14 cellular contexts compared by ENCODE assay signal in the genomic region with DNA sequence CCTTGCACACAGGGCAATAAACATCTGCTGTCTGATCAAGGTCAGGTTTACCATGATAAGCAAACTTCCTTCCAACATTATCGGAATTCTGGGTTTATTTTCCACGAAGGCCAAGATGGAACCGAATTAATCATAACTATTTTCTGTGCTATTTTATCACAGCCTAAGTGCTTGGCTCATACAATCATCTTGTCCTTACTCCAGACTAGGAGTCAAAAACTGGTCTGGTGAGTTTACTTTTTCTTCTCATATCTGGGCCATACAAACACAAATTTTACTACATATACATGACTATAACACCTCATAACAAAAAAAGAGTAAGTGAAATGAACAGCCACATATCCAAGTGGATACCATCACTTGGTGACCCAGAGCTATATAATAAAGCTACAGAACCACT. TPM values are rescaled to one million over a fixed set of nuclear protein-coding genes. Genes with fewer than 3 reads are reported as not detected.
DNase-seq lines count a peak whose midpoint lies in the region; ATAC-seq and TF ChIP-seq lines count a peak whose summit lies in the region.
"Had no signal": no experiment of that assay in that cellular context is flagged by ENCODE, and none has a peak within 500 bp of the region (broad histone marks: within the 10 kb centered on the region; RNA-seq: fewer than 3 reads in every experiment).

No MANE protein-coding gene starts in this region.

- no peak overlapping the region for H3K27ac Mint-ChIP-seq in stimulated activated effector memory CD8-positive, alpha-beta T cell treated with anti-CD3 and anti-CD28 coated beads, Interleukin-12 subunit alpha, Interleukin-12 subunit beta, amount 100 ng/mL, for 72 hours
- no peak overlapping the region for H3K27ac Mint-ChIP-seq in activated naive CD8-positive, alpha-beta T cell treated with anti-CD3 and anti-CD28 coated beads for 36 hours
- H3K27ac Mint-ChIP-seq: CD4-positive, CD25-positive, alpha-beta regulatory T cell had no signal

- no peak for ATAC-seq in gastroesophageal sphincter
- no peak for ATAC-seq in stimulated activated effector memory CD8-positive, alpha-beta T cell treated with anti-CD3 and anti-CD28 coated beads, Interleukin-12 subunit alpha, Interleukin-12 subunit beta, amount 100 ng/mL, for 72 hours

- peaks cover 51% of the 10 kb centered on the region for H3K27me3 Mint-ChIP-seq in activated naive CD8-positive, alpha-beta T cell treated with anti-CD3 and anti-CD28 coated beads for 36 hours

- no peaks in the 10 kb centered on the region for H3K36me3 Mint-ChIP-seq in stimulated activated effector memory CD8-positive, alpha-beta T cell treated with anti-CD3 and anti-CD28 coated beads, Interleukin-12 subunit alpha, Interleukin-12 subunit beta, amount 100 ng/mL, for 72 hours
- H3K36me3 Mint-ChIP-seq in activated naive CD8-positive, alpha-beta T cell treated with anti-CD3 and anti-CD28 coated beads for 36 hours: no peaks in the 10 kb centered on the region
- H3K36me3 Mint-ChIP-seq: CD4-positive, CD25-positive, alpha-beta regulatory T cell had no signal

- H3K9me3 Mint-ChIP-seq in stimulated activated effector memory CD8-positive, alpha-beta T cell treated with anti-CD3 and anti-CD28 coated beads, Interleukin-12 subunit alpha, Interleukin-12 subunit beta, amount 100 ng/mL, for 72 hours: no peaks in the 10 kb centered on the region
- H3K9me3 Mint-ChIP-seq in activated naive CD8-positive, alpha-beta T cell treated with anti-CD3 and anti-CD28 coated beads for 36 hours: no peaks in the 10 kb centered on the region
- H3K9me3 Mint-ChIP-seq: CD4-positive, CD25-positive, alpha-beta regulatory T cell had no signal

- no peak overlapping the region for H3K9ac ChIP-seq in BLaER1 treated with 17β-estradiol and CSF1 and Interleukin-3, amounts not matched to agents 10 nM and 100 nM
- peak overlapping the region; percentile 98 for H3K9ac ChIP-seq in adipocyte (ENCODE audit: low read length)
- H3K9ac ChIP-seq in skeletal muscle satellite cell (ENCODE audit: low read depth, low read length): peak overlapping the region; percentile 89

- TF ChIP-seq POLR2A in gastroesophageal sphincter (IDR thresholded peaks at IDR 0.05): no peak

- no peak overlapping the region for H3K4me3 Mint-ChIP-seq in stimulated activated effector memory CD8-positive, alpha-beta T cell treated with anti-CD3 and anti-CD28 coated beads, Interleukin-12 subunit alpha, Interleukin-12 subunit beta, amount 100 ng/mL, for 72 hours
- no peak overlapping the region for H3K4me3 Mint-ChIP-seq in activated naive CD8-positive, alpha-beta T cell treated with anti-CD3 and anti-CD28 coated beads for 36 hours

- no peak for TF ChIP-seq CTCF in gastroesophageal sphincter (IDR thresholded peaks at IDR 0.05)

- H4K20me1 ChIP-seq in BLaER1 treated with 17β-estradiol and CSF1 and Interleukin-3, amounts not matched to agents 10 nM and 100 nM: peaks cover 0 to 28% (median 12%) of the 10 kb centered on the region in 11 experiments; a peak in 13 of 22 replicates

- DNase-seq in adipocyte (ENCODE audit: low read depth): no peak
- no peak for DNase-seq in stimulated activated effector memory CD8-positive, alpha-beta T cell treated with anti-CD3 and anti-CD28 coated beads, Interleukin-12 subunit alpha, Interleukin-12 subunit beta, amount 100 ng/mL, for 72 hours (ENCODE audit: low spot score in 2 of 2)
- DNase-seq in effector CD8-positive, alpha-beta T cell (lab: John Stamatoyannopoulos, UW): no peak
- no peak for DNase-seq in H4 (ENCODE audit: low spot score)
- DNase-seq in activated naive CD8-positive, alpha-beta T cell treated with anti-CD3 and anti-CD28 coated beads for 36 hours: no peak
- DNase-seq: activated CD4-positive, alpha-beta T cell treated with anti-CD3 and anti-CD28 coated beads for 4 hours; activated gamma-delta T cell treated with Interleukin-2 at 50 U/mL for 16 hours; CD4-positive, CD25-positive, alpha-beta regulatory T cell; MM.1S; NCI-H524 treated with DMSO at 0.1 percent for 48 hours had no signal

- H3K27ac ChIP-seq in BLaER1 treated with 17β-estradiol and CSF1 and Interleukin-3, amounts not matched to agents 10 nM and 100 nM: no peak overlapping the region
- H3K27ac ChIP-seq in gastroesophageal sphincter: peak overlapping the region; percentile 83 to 98 (median 96)
- H3K27ac ChIP-seq: SK-N-MC had no signal

- no peak overlapping the region for H3K4me3 ChIP-seq in BLaER1 treated with 17β-estradiol and CSF1 and Interleukin-3, amounts not matched to agents 10 nM and 100 nM
- H3K4me3 ChIP-seq in adipocyte (ENCODE audit: low read length) (peak overlapping the region; percentile 98), gastroesophageal sphincter (peak overlapping the region; percentile 67 to 84), skeletal muscle satellite cell (ENCODE audit: low read length) (peak overlapping the region; percentile 77)
- H3K4me3 ChIP-seq: SK-N-MC had no signal

- WGBS in gastroesophageal sphincter (ENCODE audit: low coverage in 1 of 2), 2 donors: 0 to 8% methylated on average over 3 of the region's 3 CpGs

- H3K36me3 ChIP-seq in BLaER1 treated with 17β-estradiol and CSF1 and Interleukin-3, amounts not matched to agents 10 nM and 100 nM: no peaks in the 10 kb centered on the region
- peaks cover 32% of the 10 kb centered on the region for H3K36me3 ChIP-seq in adipocyte (ENCODE audit: control insufficient read depth, insufficient read depth, low read length, severe bottlenecking)
- no peaks in the 10 kb centered on the region for H3K36me3 ChIP-seq in gastroesophageal sphincter
- H3K36me3 ChIP-seq in skeletal muscle satellite cell (ENCODE audit: insufficient read depth, low read length): peaks cover 47% of the 10 kb centered on the region

- H3K4me2 ChIP-seq in BLaER1 treated with 17β-estradiol and CSF1 and Interleukin-3, amounts not matched to agents 10 nM and 100 nM: peak overlapping the region in 7 of 11 experiments; percentile 4 to 64 (median 41); a peak in 9 of 22 replicates
- H3K4me2 ChIP-seq in skeletal muscle satellite cell (ENCODE audit: low read length): peak overlapping the region; percentile 93

- H3K9me3 ChIP-seq in BLaER1 treated with 17β-estradiol and CSF1 and Interleukin-3, amounts not matched to agents 10 nM and 100 nM (replicated peaks in 1 of 11): no peaks in the 10 kb centered on the region
- no peaks in the 10 kb centered on the region for H3K9me3 ChIP-seq in adipocyte (ENCODE audit: control insufficient read depth, low read length)
- no peaks in the 10 kb centered on the region for H3K9me3 ChIP-seq in gastroesophageal sphincter
- no peaks in the 10 kb centered on the region for H3K9me3 ChIP-seq in skeletal muscle satellite cell (replicated peaks; ENCODE audit: low read length)

- peaks cover 9 to 32% (median 20%) of the 10 kb centered on the region in 10 experiments for H3K4me1 ChIP-seq in BLaER1 treated with 17β-estradiol and CSF1 and Interleukin-3, amounts not matched to agents 10 nM and 100 nM
- H3K4me1 ChIP-seq in adipocyte (ENCODE audit: control insufficient read depth, insufficient read depth, low read length): peaks cover 55% of the 10 kb centered on the region
- H3K4me1 ChIP-seq in gastroesophageal sphincter: peaks cover 7 to 73% (median 18%) of the 10 kb centered on the region in 3 donors
- peaks cover 38% of the 10 kb centered on the region for H3K4me1 ChIP-seq in skeletal muscle satellite cell (ENCODE audit: control insufficient read depth, insufficient read depth, low read length)

- no peaks in the 10 kb centered on the region for H3K4me1 Mint-ChIP-seq in stimulated activated effector memory CD8-positive, alpha-beta T cell treated with anti-CD3 and anti-CD28 coated beads, Interleukin-12 subunit alpha, Interleukin-12 subunit beta, amount 100 ng/mL, for 72 hours
- H3K4me1 Mint-ChIP-seq in activated naive CD8-positive, alpha-beta T cell treated with anti-CD3 and anti-CD28 coated beads for 36 hours: no peaks in the 10 kb centered on the region

- peaks cover 48 to 57% (median 56%) of the 10 kb centered on the region in 11 experiments for H3K27me3 ChIP-seq in BLaER1 treated with 17β-estradiol and CSF1 and Interleukin-3, amounts not matched to agents 10 nM and 100 nM
- H3K27me3 ChIP-seq in adipocyte (replicated peaks; ENCODE audit: control insufficient read depth, insufficient read depth, low read length) (no peaks in the 10 kb centered on the region), gastroesophageal sphincter (no peaks in the 10 kb centered on the region), skeletal muscle satellite cell (ENCODE audit: control insufficient read depth, insufficient read depth, low read length) (no peaks in the 10 kb centered on the region)

- no peak for TF ChIP-seq EP300 in gastroesophageal sphincter (IDR thresholded peaks at IDR 0.05)

RNA-seq across cellular contexts. Expression of gene FBN1, which starts 2.3 kb away (rescaled TPM):
- 100 to 1,000 TPM; 153 to 266 (median 203) TPM for total RNA-seq in gastroesophageal sphincter
- total RNA-seq in skeletal muscle satellite cell (2012; rRNA removed): 1,022 and 1,293 TPM in 2 replicates
- total RNA-seq in H4 (2014; rRNA removed; shearing (Covaris generic)): 18.1 and 19.5 TPM in 2 replicates
- under 1 TPM; 0.22 to 0.29 TPM for total RNA-seq in activated naive CD8-positive, alpha-beta T cell treated with anti-CD3 and anti-CD28 coated beads for 36 hours

Comparison
In these comparisons a context has a peak if more than half of its experiments do, and no peak if none do; other contexts are left out.
1. H3K27ac ChIP-seq: peak in gastroesophageal sphincter (4 of 4); none in BLaER1 treated with 17β-estradiol and CSF1 and Interleukin-3, amounts not matched to agents 10 nM and 100 nM (0 of 11).
2. H3K4me3 ChIP-seq: peak in adipocyte (single experiment), gastroesophageal sphincter (2 of 2) and skeletal muscle satellite cell (single experiment); none in BLaER1 treated with 17β-estradiol and CSF1 and Interleukin-3, amounts not matched to agents 10 nM and 100 nM (0 of 10).
3. H3K9ac ChIP-seq: peak in adipocyte (single experiment) and skeletal muscle satellite cell (single experiment); none in BLaER1 treated with 17β-estradiol and CSF1 and Interleukin-3, amounts not matched to agents 10 nM and 100 nM (0 of 11).
4. RNA of gene FBN1, which starts 2.3 kb away (total RNA-seq): 153 to 266 TPM in gastroesophageal sphincter and 18.1 to 19.5 TPM in H4; 0.22 to 0.29 TPM in activated naive CD8-positive, alpha-beta T cell treated with anti-CD3 and anti-CD28 coated beads for 36 hours; every median in the first group is over 10 times any median in the second.